21 cellular contexts compared by ENCODE assay signal in the genomic region with DNA sequence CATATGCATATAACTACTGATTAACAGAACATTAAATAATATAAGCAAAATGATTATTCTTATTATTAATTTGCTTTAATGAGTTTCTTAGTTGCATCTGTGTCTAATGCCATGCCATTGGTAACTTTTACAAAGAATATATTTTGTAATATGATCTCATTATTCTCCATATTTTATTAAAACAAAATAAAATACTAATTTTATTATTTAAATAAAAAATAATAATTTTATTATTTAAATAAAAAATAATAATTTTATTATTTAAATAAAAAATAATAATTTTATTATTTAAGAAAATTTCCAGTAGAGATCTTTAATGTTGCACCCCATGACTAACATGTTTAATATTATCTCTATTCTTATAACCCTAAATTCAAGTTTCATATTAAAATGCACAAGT.
DNase-seq lines count a peak whose midpoint lies in the region; ATAC-seq, FAIRE-seq and TF ChIP-seq lines count a peak whose summit lies in the region.
"Had no signal": no experiment of that assay in that cellular context is flagged by ENCODE, and none has a peak within 500 bp of the region (broad histone marks: within the 10 kb centered on the region; RNA-seq: fewer than 3 reads in every experiment).

No MANE protein-coding gene starts in this region.

- H3K9ac ChIP-seq in kidney (ENCODE audit: low read length in 2 of 2) = no peak overlapping the region
- H3K9ac ChIP-seq: BLaER1 had no signal

- no peaks in the 10 kb centered on the region for H3K27me3 ChIP-seq in foreskin keratinocyte
- H3K27me3 ChIP-seq: BLaER1 had no signal

- CTCF ChIA-PET in activated CD8-positive, alpha-beta T cell treated with anti-CD3 and anti-CD28 coated beads for 36 hours (lab: Charles Lee) = no interaction called here

- no peak overlapping the region for H3K4me3 ChIP-seq in kidney (ENCODE audit: low read length in 2 of 2)
- H3K4me3 ChIP-seq: BLaER1, GM12878, HAP-1 had no signal

- intact Hi-C loops in kidney (cut with DNase I) = no loop called here
- intact Hi-C loops in activated CD8-positive, alpha-beta T cell treated with anti-CD3 and anti-CD28 coated beads for 36 hours (cut with micrococcal nuclease) = no loop called here

- H3K27me3 Mint-ChIP-seq in activated CD8-positive, alpha-beta T cell treated with anti-CD3 and anti-CD28 coated beads for 36 hours = no peaks in the 10 kb centered on the region
- H3K27me3 Mint-ChIP-seq: B cell; CD4-positive, CD25-positive, alpha-beta regulatory T cell had no signal

- H3K27ac Mint-ChIP-seq in activated CD8-positive, alpha-beta T cell treated with anti-CD3 and anti-CD28 coated beads for 36 hours = no peak overlapping the region
- H3K27ac Mint-ChIP-seq: B cell; CD4-positive, CD25-positive, alpha-beta regulatory T cell; CD8-positive, alpha-beta T cell; HFFc6 had no signal

- no peak overlapping the region for H3K4me3 Mint-ChIP-seq in activated CD8-positive, alpha-beta T cell treated with anti-CD3 and anti-CD28 coated beads for 36 hours
- H3K4me3 Mint-ChIP-seq: B cell; CD4-positive, CD25-positive, alpha-beta regulatory T cell; CD8-positive, alpha-beta T cell; HFFc6 had no signal

- peaks cover 17% of the 10 kb centered on the region for H3K9me3 Mint-ChIP-seq in activated CD8-positive, alpha-beta T cell treated with anti-CD3 and anti-CD28 coated beads for 36 hours

- TF ChIP-seq CTCF in kidney (IDR thresholded peaks at IDR 0.05; ENCODE audit: borderline replicate concordance, extremely low read depth, insufficient read depth) = no peak
- TF ChIP-seq CTCF in activated CD8-positive, alpha-beta T cell treated with anti-CD3 and anti-CD28 coated beads for 36 hours (IDR thresholded peaks at IDR 0.05) = no peak
- no peak for TF ChIP-seq CTCF in foreskin keratinocyte (conservative IDR thresholded peaks at IDR 0.05)

- no peaks in the 10 kb centered on the region for H3K36me3 ChIP-seq in kidney (ENCODE audit: control insufficient read depth in 1 of 2, insufficient read depth in 2 of 2, low read length in 2 of 2)
- H3K36me3 ChIP-seq: BLaER1, HAP-1 had no signal

- POLR2A ChIA-PET in activated CD8-positive, alpha-beta T cell treated with anti-CD3 and anti-CD28 coated beads for 36 hours (lab: Charles Lee) = no interaction called here

- no peak for ATAC-seq in activated CD8-positive, alpha-beta T cell treated with anti-CD3 and anti-CD28 coated beads for 36 hours
- ATAC-seq in foreskin keratinocyte (no peak), GM18909 (IDR thresholded peaks at IDR 0.05; ENCODE audit: poor library complexity, unreplicated experiment) (no peak), HG03095 (IDR thresholded peaks at IDR 0.05; ENCODE audit: unreplicated experiment) (no peak)
- ATAC-seq: CD8-positive, alpha-beta T cell; GM12878 had no signal

- no peaks in the 10 kb centered on the region for H3K9me3 ChIP-seq in kidney (ENCODE audit: control insufficient read depth in 1 of 2, low read length in 2 of 2)
- H3K9me3 ChIP-seq: BLaER1, Caco-2, HAP-1 had no signal

- H3K4me1 Mint-ChIP-seq in activated CD8-positive, alpha-beta T cell treated with anti-CD3 and anti-CD28 coated beads for 36 hours (ENCODE audit: low read depth) = no peaks in the 10 kb centered on the region
- H3K4me1 Mint-ChIP-seq: B cell; CD4-positive, CD25-positive, alpha-beta regulatory T cell had no signal

- FAIRE-seq in RCC 7860 (lab: Jason Lieb, UNC) (peak; percentile 85), colon (lab: Jason Lieb, UNC) (peak; percentile 99), kidney (lab: Jason Lieb, UNC) (peak; percentile 98)
- FAIRE-seq: GM12878, H54 had no signal

- H3K4me1 ChIP-seq in kidney (ENCODE audit: control insufficient read depth in 1 of 2, insufficient read depth in 1 of 2, low read depth in 1 of 2, low read length in 2 of 2) = no peaks in the 10 kb centered on the region
- H3K4me1 ChIP-seq in foreskin keratinocyte = no peaks in the 10 kb centered on the region
- H3K4me1 ChIP-seq: Caco-2, HAP-1 had no signal

- no peak for DNase-seq in RCC 7860 (ENCODE audit: low spot score)
- no peak for DNase-seq in kidney
- no peak for DNase-seq in activated CD8-positive, alpha-beta T cell treated with anti-CD3 and anti-CD28 coated beads for 36 hours
- DNase-seq in foreskin keratinocyte = no peak
- DNase-seq: Caco-2; CD4-positive, CD25-positive, alpha-beta regulatory T cell; CD8-positive, alpha-beta T cell; DMS153; DND-41; GDM1; GOT3; HFFc6 had no signal

- H3K27ac ChIP-seq in kidney (ENCODE audit: low read depth in 2 of 2, low read length in 2 of 2) (no peak overlapping the region), foreskin keratinocyte (no peak overlapping the region)
- H3K27ac ChIP-seq: BLaER1, C4-2B had no signal

- H3K36me3 Mint-ChIP-seq in activated CD8-positive, alpha-beta T cell treated with anti-CD3 and anti-CD28 coated beads for 36 hours (ENCODE audit: low read depth) = no peaks in the 10 kb centered on the region
- H3K36me3 Mint-ChIP-seq: CD4-positive, CD25-positive, alpha-beta regulatory T cell; CD8-positive, alpha-beta T cell had no signal
